ENCODE assay signal across 21 cellular contexts in the genomic region with DNA sequence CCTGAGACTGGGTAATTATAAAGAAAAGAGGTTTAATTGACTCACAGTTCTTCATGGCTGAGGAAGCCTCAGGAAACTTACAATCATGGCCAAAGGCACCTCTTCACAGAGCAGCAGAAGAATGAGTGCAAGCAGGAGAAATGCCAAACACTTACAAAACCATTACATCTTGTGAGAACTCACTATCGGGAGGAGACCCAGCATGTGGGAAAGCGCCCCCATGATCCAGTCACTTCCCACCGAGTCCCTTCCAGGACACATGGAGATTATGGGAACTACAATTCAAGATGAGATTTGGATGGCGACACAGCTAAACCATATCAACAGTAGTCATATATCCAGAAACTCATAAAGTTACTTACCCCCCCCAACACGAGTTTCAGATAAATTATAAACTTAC. TPM values are rescaled to one million over a fixed set of nuclear protein-coding genes. Genes with fewer than 3 reads are reported as not detected.
A peak's percentile ranks its signal among the peaks of the same experiment; 100 is the strongest.
DNase-seq lines count a peak whose midpoint lies in the region; ATAC-seq, FAIRE-seq and TF ChIP-seq lines count a peak whose summit lies in the region.
"Had no signal": no experiment of that assay in that cellular context is flagged by ENCODE, and none has a peak within 500 bp of the region (broad histone marks: within the 10 kb centered on the region; RNA-seq: fewer than 3 reads in every experiment).

No MANE protein-coding gene starts in this region.

- DNase-seq in activated naive CD4-positive, alpha-beta T cell treated with Interleukin-2 at 50 U/mL for 16 hours = no peak
- DNase-seq in WTC11 (ENCODE audit: low spot score) = no peak
- no peak for DNase-seq in memory B cell (ENCODE audit: low spot score in 2 of 2)
- no peak for DNase-seq in testis
- no peak for DNase-seq in pancreas
- no peak for DNase-seq in SHP77 treated with DMSO at 0.1 percent for 48 hours (lab: John Stamatoyannopoulos, UW)
- no peak for DNase-seq in C1 segment of cervical spinal cord (lab: John Stamatoyannopoulos, UW)
- DNase-seq: 8988T; CD8-positive, alpha-beta memory T cell; COR-L47; DMS 273 treated with DMSO at 0.1 percent for 48 hours; DMS53; DND-41; EL; H9 had no signal

- POLR2A ChIA-PET in WTC11 (lab: Charles Lee) = no interaction called here

- ATAC-seq in WTC11 (no peak), memory B cell (ENCODE audit: low read depth) (no peak), pancreas (no peak)
- ATAC-seq: GM12878, HepG2 had no signal

- H3K27me3 ChIP-seq in testis = no peaks in the 10 kb centered on the region
- H3K27me3 ChIP-seq in pancreas = no peaks in the 10 kb centered on the region
- H3K27me3 ChIP-seq: BLaER1 had no signal

- intact Hi-C loops in testis (cut with DNase I; ENCODE audit: low total_unique reads) = no loop called here
- intact Hi-C loops in pancreas (cut with DNase I) = no loop called here

- TF ChIP-seq CTCF in WTC11 (IDR thresholded peaks at IDR 0.05) (no peak), testis (IDR thresholded peaks at IDR 0.05) (no peak), pancreas (IDR thresholded peaks at IDR 0.05) (no peak)

- no peak overlapping the region for H3K27ac Mint-ChIP-seq in activated naive CD4-positive, alpha-beta T cell treated with anti-CD3 and anti-CD28 coated beads, Interleukin-2, amount 50 U/mL, for 24 hours
- peak overlapping the region; percentile 60 for H3K27ac Mint-ChIP-seq in WTC11
- peak overlapping the region; percentile 7 for H3K27ac Mint-ChIP-seq in memory B cell

- peak overlapping the region; percentile 26 for H3K4me3 Mint-ChIP-seq in activated naive CD4-positive, alpha-beta T cell treated with anti-CD3 and anti-CD28 coated beads, Interleukin-2, amount 50 U/mL, for 24 hours
- H3K4me3 Mint-ChIP-seq in WTC11 (no peak overlapping the region), memory B cell (no peak overlapping the region)
- H3K4me3 Mint-ChIP-seq: H9, IgD-negative memory B cell had no signal

- WGBS in testis, 2 donors = 59 to 67% methylated on average over 5 of the region's 5 CpGs
- 76 to 89% methylated on average over 5 of the region's 5 CpGs for WGBS in pancreas, 2 donors

- H3K4me1 Mint-ChIP-seq in activated naive CD4-positive, alpha-beta T cell treated with anti-CD3 and anti-CD28 coated beads, Interleukin-2, amount 50 U/mL, for 24 hours = peaks cover 84% of the 10 kb centered on the region
- H3K4me1 Mint-ChIP-seq in WTC11 = peaks cover 50% of the 10 kb centered on the region
- H3K4me1 Mint-ChIP-seq in memory B cell = peaks cover 46% of the 10 kb centered on the region

- no peaks in the 10 kb centered on the region for H3K9me3 Mint-ChIP-seq in activated naive CD4-positive, alpha-beta T cell treated with anti-CD3 and anti-CD28 coated beads, Interleukin-2, amount 50 U/mL, for 24 hours
- H3K9me3 Mint-ChIP-seq in WTC11 = no peaks in the 10 kb centered on the region
- no peaks in the 10 kb centered on the region for H3K9me3 Mint-ChIP-seq in memory B cell
- H3K9me3 Mint-ChIP-seq: CD8-positive, alpha-beta memory T cell; H9; IgD-negative memory B cell had no signal

- H3K27ac ChIP-seq in testis = peak overlapping the region; percentile 43 to 75
- H3K27ac ChIP-seq in pancreas = no peak overlapping the region
- H3K27ac ChIP-seq: BLaER1, HL-60 had no signal

- no peak overlapping the region for H3K4me3 ChIP-seq in testis
- H3K4me3 ChIP-seq in pancreas = no peak overlapping the region
- H3K4me3 ChIP-seq: BLaER1, GM12878 had no signal

- no peaks in the 10 kb centered on the region for H3K27me3 Mint-ChIP-seq in activated naive CD4-positive, alpha-beta T cell treated with anti-CD3 and anti-CD28 coated beads, Interleukin-2, amount 50 U/mL, for 24 hours
- H3K27me3 Mint-ChIP-seq in WTC11 (ENCODE audit: low read depth) (no peaks in the 10 kb centered on the region), memory B cell (no peaks in the 10 kb centered on the region)
- H3K27me3 Mint-ChIP-seq: IgD-negative memory B cell had no signal

- H3K9me3 ChIP-seq in testis = no peaks in the 10 kb centered on the region
- no peaks in the 10 kb centered on the region for H3K9me3 ChIP-seq in pancreas
- H3K9me3 ChIP-seq: BLaER1 had no signal

- no peaks in the 10 kb centered on the region for H3K36me3 ChIP-seq in testis (ENCODE audit: low read depth, missing control alignments)
- no peaks in the 10 kb centered on the region for H3K36me3 ChIP-seq in pancreas

- CTCF ChIA-PET in WTC11 (lab: Charles Lee) = interaction anchor here (1.4 kb wide), 1 partner anchor 45 kb away, joined by 6 read pairs; no protein-coding TSS in a partner anchor

- TF ChIP-seq POLR2A in testis (IDR thresholded peaks at IDR 0.05) = no peak

- no peak for FAIRE-seq in pancreas (lab: Jason Lieb, UNC)
- FAIRE-seq: GM12878, HepG2 had no signal

- H3K4me1 ChIP-seq in testis (peaks cover 18% of the 10 kb centered on the region), pancreas (peaks cover 6 to 24% (median 20%) of the 10 kb centered on the region in 3 donors)

- H3K36me3 Mint-ChIP-seq in activated naive CD4-positive, alpha-beta T cell treated with anti-CD3 and anti-CD28 coated beads, Interleukin-2, amount 50 U/mL, for 24 hours = peaks cover 6% of the 10 kb centered on the region
- H3K36me3 Mint-ChIP-seq in WTC11 = no peaks in the 10 kb centered on the region
- H3K36me3 Mint-ChIP-seq in memory B cell = peaks cover 5% of the 10 kb centered on the region

TF ChIP-seq in WTC11, 78 proteins besides CTCF, POLR2A, EP300 and RAD21 (continues in another document):
- TF ChIP-seq, protein P1, sequence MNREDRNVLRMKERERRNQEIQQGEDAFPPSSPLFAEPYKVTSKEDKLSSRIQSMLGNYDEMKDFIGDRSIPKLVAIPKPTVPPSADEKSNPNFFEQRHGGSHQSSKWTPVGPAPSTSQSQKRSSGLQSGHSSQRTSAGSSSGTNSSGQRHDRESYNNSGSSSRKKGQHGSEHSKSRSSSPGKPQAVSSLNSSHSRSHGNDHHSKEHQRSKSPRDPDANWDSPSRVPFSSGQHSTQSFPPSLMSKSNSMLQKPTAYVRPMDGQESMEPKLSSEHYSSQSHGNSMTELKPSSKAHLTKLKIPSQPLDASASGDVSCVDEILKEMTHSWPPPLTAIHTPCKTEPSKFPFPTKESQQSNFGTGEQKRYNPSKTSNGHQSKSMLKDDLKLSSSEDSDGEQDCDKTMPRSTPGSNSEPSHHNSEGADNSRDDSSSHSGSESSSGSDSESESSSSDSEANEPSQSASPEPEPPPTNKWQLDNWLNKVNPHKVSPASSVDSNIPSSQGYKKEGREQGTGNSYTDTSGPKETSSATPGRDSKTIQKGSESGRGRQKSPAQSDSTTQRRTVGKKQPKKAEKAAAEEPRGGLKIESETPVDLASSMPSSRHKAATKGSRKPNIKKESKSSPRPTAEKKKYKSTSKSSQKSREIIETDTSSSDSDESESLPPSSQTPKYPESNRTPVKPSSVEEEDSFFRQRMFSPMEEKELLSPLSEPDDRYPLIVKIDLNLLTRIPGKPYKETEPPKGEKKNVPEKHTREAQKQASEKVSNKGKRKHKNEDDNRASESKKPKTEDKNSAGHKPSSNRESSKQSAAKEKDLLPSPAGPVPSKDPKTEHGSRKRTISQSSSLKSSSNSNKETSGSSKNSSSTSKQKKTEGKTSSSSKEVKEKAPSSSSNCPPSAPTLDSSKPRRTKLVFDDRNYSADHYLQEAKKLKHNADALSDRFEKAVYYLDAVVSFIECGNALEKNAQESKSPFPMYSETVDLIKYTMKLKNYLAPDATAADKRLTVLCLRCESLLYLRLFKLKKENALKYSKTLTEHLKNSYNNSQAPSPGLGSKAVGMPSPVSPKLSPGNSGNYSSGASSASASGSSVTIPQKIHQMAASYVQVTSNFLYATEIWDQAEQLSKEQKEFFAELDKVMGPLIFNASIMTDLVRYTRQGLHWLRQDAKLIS (CRISPR knock-in tag; IDR thresholded peaks at IDR 0.05; ENCODE audit: borderline replicate concordance) = no peak
- TF ChIP-seq ZNF416 (CRISPR knock-in tag; IDR thresholded peaks at IDR 0.05) = no peak
- no peak for TF ChIP-seq ELF4 (CRISPR knock-in tag; IDR thresholded peaks at IDR 0.05; ENCODE audit: low read depth)
- no peak for TF ChIP-seq MLX (CRISPR knock-in tag; IDR thresholded peaks at IDR 0.05)
- TF ChIP-seq FOXP1 (CRISPR knock-in tag; IDR thresholded peaks at IDR 0.05; ENCODE audit: borderline replicate concordance) = no peak
- TF ChIP-seq RELA (CRISPR knock-in tag; IDR thresholded peaks at IDR 0.05; ENCODE audit: borderline replicate concordance) = no peak
- no peak for TF ChIP-seq ZNF138 (CRISPR knock-in tag; conservative IDR thresholded peaks at IDR 0.05)
- no peak for TF ChIP-seq KAT7 (CRISPR knock-in tag; IDR thresholded peaks at IDR 0.05; ENCODE audit: borderline replicate concordance)
- no peak for TF ChIP-seq NFE2L1 (CRISPR knock-in tag; IDR thresholded peaks at IDR 0.05)
- TF ChIP-seq CREB1 (CRISPR knock-in tag; IDR thresholded peaks at IDR 0.05) = no peak
- TF ChIP-seq ZNF263 (CRISPR knock-in tag; IDR thresholded peaks at IDR 0.05; ENCODE audit: low read depth) = no peak
- no peak for TF ChIP-seq TEAD4 (CRISPR knock-in tag; IDR thresholded peaks at IDR 0.05)

RNA-seq across cellular contexts. Expression of gene TLK1, which starts 28.6 kb away (rescaled TPM):
- 91.1 to 99.6 TPM (median 93.9 TPM) in 3 replicates for total RNA-seq in WTC11 (2021)
- 100 to 1,000 TPM; 110 to 112 TPM for total RNA-seq in testis
- 36.8 TPM for polyA plus RNA-seq in testis (ENCODE audit: insufficient read depth, low read depth, low replicate concordance)
- 10 to 100 TPM; 25.8 to 43.4 (median 34.0) TPM for total RNA-seq in pancreas
- 10 to 100 TPM in 1 of 2 donors, 1 to 10 TPM in 1; 9.7 to 11.5 TPM for polyA plus RNA-seq in pancreas

Comparison
In these comparisons a context has a peak if more than half of its experiments do, and no peak if none do; other contexts are left out.
1. H3K27ac ChIP-seq: peak in testis (2 of 2); none in pancreas (0 of 4).